Comparison of ENCODE assay signal across 8 cellular contexts in the genomic region with DNA sequence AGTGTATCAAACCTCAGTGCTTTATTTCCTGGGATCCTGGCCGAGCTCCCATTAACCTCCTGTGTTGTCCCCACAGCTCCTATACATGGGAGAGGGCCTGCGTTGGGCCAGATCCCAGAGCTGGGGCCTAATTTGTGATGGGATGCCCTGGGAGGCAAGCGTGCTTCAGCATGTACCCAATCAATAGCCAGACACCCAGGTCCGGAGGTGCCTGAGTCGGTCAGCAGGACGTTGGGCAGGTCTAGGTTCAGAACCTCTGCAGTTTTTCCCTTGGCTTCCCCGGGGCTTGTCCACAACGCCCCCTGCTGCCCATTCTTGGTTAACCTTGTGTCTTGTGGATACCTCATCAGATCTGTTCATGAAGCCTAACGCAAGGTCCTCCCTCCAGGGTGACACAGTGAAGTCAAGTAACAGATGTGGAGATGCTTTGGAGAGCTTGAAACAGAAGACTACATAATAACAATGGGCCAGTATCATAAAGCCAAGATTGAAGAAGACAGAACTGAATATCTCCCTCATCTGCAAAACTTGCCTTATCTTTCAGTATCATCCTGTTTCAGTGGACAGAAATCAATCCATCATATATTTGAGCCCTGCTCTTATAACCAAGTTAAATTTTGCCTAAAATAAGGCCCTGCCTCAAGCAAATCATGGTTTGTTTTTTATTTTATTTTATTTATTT. TPM values are rescaled to one million over a fixed set of nuclear protein-coding genes. Genes with fewer than 3 reads are reported as not detected.
DNase-seq lines count a peak whose midpoint lies in the region; ATAC-seq, FAIRE-seq and TF ChIP-seq lines count a peak whose summit lies in the region.
"Not testable (repeated sequence)": the region's sequence is repeated elsewhere in the genome, so short reads cannot be mapped to it uniquely, and the experiment has no call there.

No MANE protein-coding gene starts in this region.

- H3K79me2 ChIP-seq in endothelial cell of umbilical vein (ENCODE audit: control insufficient read depth, insufficient read depth, low read length); mesendoderm (ENCODE audit: control insufficient read depth, insufficient read depth, low read length): not testable (repeated sequence)

- not testable (repeated sequence) for H3K4me1 Mint-ChIP-seq in Calu3 (ENCODE audit: low read depth, unreplicated experiment)

- not testable (repeated sequence) for H3K9ac ChIP-seq in endothelial cell of umbilical vein (replicated peaks; ENCODE audit: extremely low read depth, insufficient read depth, low read length); mesendoderm (ENCODE audit: low read length)

- dilution Hi-C loops in endothelial cell of umbilical vein (cut with MboI; ENCODE audit: extremely low pct_ligation_motif_present, low sequenced_read_pairs) = not testable (repeated sequence)

- H4K5ac ChIP-seq in mesendoderm (ENCODE audit: low read length) = not testable (repeated sequence)

- WGBS in mesendoderm (ENCODE audit: extremely low coverage, insufficient coverage, low lambda C conversion rate) = no CpG with 5 or more reads among the region's 9 CpGs

- H3K27ac ChIP-seq in Panc1 (ENCODE audit: low read length) = peak overlapping the region; percentile 35
- H3K27ac ChIP-seq in endothelial cell of umbilical vein (ENCODE audit: insufficient read depth, low read depth, low read length); mesendoderm (ENCODE audit: low read depth, low read length): not testable (repeated sequence)

- POLR2A ChIA-PET in Panc1 (lab: Charles Lee); endothelial cell of umbilical vein (lab: Charles Lee): not testable (repeated sequence)

- not testable (repeated sequence) for H2BK5ac ChIP-seq in mesendoderm (ENCODE audit: low read length)

- H3K23ac ChIP-seq in mesendoderm (ENCODE audit: low read length) = not testable (repeated sequence)

- not testable (repeated sequence) for H3K18ac ChIP-seq in mesendoderm (ENCODE audit: low read length)

- not testable (repeated sequence) for H3K36me3 ChIP-seq in Panc1 (ENCODE audit: control insufficient read depth, insufficient read depth, low read length); endothelial cell of umbilical vein (ENCODE audit: control insufficient read depth in 2 of 2, extremely low read depth in 1 of 2, insufficient read depth in 2 of 2, low read length in 2 of 2); mesendoderm (ENCODE audit: control insufficient read depth, insufficient read depth, low read length)

- not testable (repeated sequence) for H3K4me3 Mint-ChIP-seq in Calu3 (ENCODE audit: low read depth, unreplicated experiment)

- H3K27ac Mint-ChIP-seq in Calu3 (ENCODE audit: unreplicated experiment) = not testable (repeated sequence)

- H2BK120ac ChIP-seq in mesendoderm (ENCODE audit: low read depth, low read length) = not testable (repeated sequence)

- H2BK15ac ChIP-seq in mesendoderm (replicated peaks; ENCODE audit: low read depth) = not testable (repeated sequence)

- peak; percentile 92 for FAIRE-seq in endothelial cell of umbilical vein (lab: Jason Lieb, UNC)

- not testable (repeated sequence) for H4K20me1 ChIP-seq in endothelial cell of umbilical vein (replicated peaks; ENCODE audit: control insufficient read depth, extremely low read depth, insufficient read depth, low read length)

- not testable (repeated sequence) for TF ChIP-seq POLR2A in endothelial cell of umbilical vein (IDR thresholded peaks at IDR 0.05; ENCODE audit: low read depth, low read length)

- TF ChIP-seq CTCF in Calu3 (IDR thresholded peaks at IDR 0.05; ENCODE audit: unreplicated experiment) (peak; percentile 88), Panc1 (IDR thresholded peaks at IDR 0.05) (peak; percentile 87), endothelial cell of umbilical vein (IDR thresholded peaks at IDR 0.05; ENCODE audit: extremely low read depth in 1 of 2, insufficient read depth in 1 of 2, low read depth in 1 of 2, low read length in 2 of 2) (peak; percentile 70 to 82)

- not testable (repeated sequence) for H2AK5ac ChIP-seq in mesendoderm (ENCODE audit: low read length)

- H3K4ac ChIP-seq in mesendoderm (ENCODE audit: low read depth, low read length) = not testable (repeated sequence)

- not testable (repeated sequence) for H3K9me1 ChIP-seq in endothelial cell of umbilical vein (replicated peaks; ENCODE audit: control insufficient read depth, extremely low read depth, insufficient read depth, low read length)

- H3K9me3 Mint-ChIP-seq in Calu3 (ENCODE audit: low read depth, unreplicated experiment) = not testable (repeated sequence)

- not testable (repeated sequence) for H3K4me3 ChIP-seq in Panc1 (ENCODE audit: low read depth in 2 of 2, low read length in 2 of 2); endothelial cell of umbilical vein (replicated peaks in 1 of 3; ENCODE audit: insufficient read depth in 1 of 3, low read depth in 1 of 3, low read length in 3 of 3); mesendoderm (ENCODE audit: low read length)

- H3K79me1 ChIP-seq in mesendoderm (ENCODE audit: low read length) = not testable (repeated sequence)

- H3K27me3 ChIP-seq in Panc1 (ENCODE audit: control insufficient read depth, insufficient read depth, low read length); endothelial cell of umbilical vein (ENCODE audit: control insufficient read depth in 2 of 2, insufficient read depth in 2 of 2, low read length in 2 of 2); mesendoderm (ENCODE audit: insufficient read depth, low read length, poor library complexity): not testable (repeated sequence)

- in situ Hi-C loops in Panc1 (cut with HindIII; ENCODE audit: low pct_unique_long_range_greater_than_20kb, low sequenced_read_pairs) = not testable (repeated sequence)

- intact Hi-C loops in Calu3 (cut with micrococcal nuclease; ENCODE audit: unreplicated experiment) = loop anchor here (1.0 to 5.0 kb wide), 2 partner anchors 72 to 155 kb away; a partner anchor contains a TSS
- intact Hi-C loops in Panc1 (cut with micrococcal nuclease; ENCODE audit: unreplicated experiment) = loop anchor here (10.0 kb wide), 1 partner anchor 70 kb away; a partner anchor contains a TSS
- intact Hi-C loops in endothelial cell of umbilical vein (cut with micrococcal nuclease) = loop anchor here (1.0 to 2.0 kb wide), 5 partner anchors 32 to 339 kb away; a partner anchor contains a TSS

- H3K4me2 ChIP-seq in endothelial cell of umbilical vein (ENCODE audit: insufficient read depth, low read length) = peak overlapping the region; percentile 2
- not testable (repeated sequence) for H3K4me2 ChIP-seq in mesendoderm (ENCODE audit: low read length)

- not testable (repeated sequence) for BruUV-seq in Calu3 (replicated peaks; lab: Mats Ljungman, UMichigan); Panc1 (replicated peaks; lab: Mats Ljungman, UMichigan); endothelial cell of umbilical vein (replicated peaks; lab: Mats Ljungman, UMichigan)

- DNase-seq in Calu3 (peak; percentile 91), LHCN-M2 (ENCODE audit: low read depth) (peak; percentile 81), Panc1 (ENCODE audit: low read depth, low spot score) (peak; percentile 78), endothelial cell of umbilical vein (ENCODE audit: low read depth, low spot score) (peak; percentile 88), mesendoderm (peak; percentile 91)
- peak; percentile 95 for DNase-seq in activated CD8-positive, alpha-beta memory T cell treated with anti-CD3 and anti-CD28 coated beads, Interleukin-2, amount 50 U/mL, for 48 hours
- DNase-seq in stimulated activated CD8-positive, alpha-beta memory T cell treated with anti-CD3 and anti-CD28 coated beads, Interleukin-2, amount 100 ng/mL, for 1 hour (ENCODE audit: low read depth in 2 of 2) = peak; percentile 71 to 79

- peaks cover 13% of the 10 kb centered on the region for H3K27me3 Mint-ChIP-seq in Calu3 (ENCODE audit: unreplicated experiment)

- not testable (repeated sequence) for H3K36me3 Mint-ChIP-seq in Calu3 (ENCODE audit: insufficient read depth, unreplicated experiment)

- CTCF ChIA-PET in Calu3 (lab: Charles Lee) (interaction anchor here (0.8 kb wide), 1 partner anchor 155 kb away, joined by 3 read pairs; no protein-coding TSS in a partner anchor), endothelial cell of umbilical vein (lab: Charles Lee) (interaction anchor here (0.8 to 3.6 kb wide), 8 partner anchors 21 to 390 kb away, joined by 3 to 26 read pairs (median 5); no protein-coding TSS in a partner anchor)
- CTCF ChIA-PET in Panc1 (lab: Charles Lee) = not testable (repeated sequence)

- H3K56ac ChIP-seq in mesendoderm (ENCODE audit: low read length) = not testable (repeated sequence)

- peak overlapping the region; percentile 25 for H2AFZ ChIP-seq in endothelial cell of umbilical vein (ENCODE audit: low read depth, low read length)

- not testable (repeated sequence) for H3K9me3 ChIP-seq in Panc1 (ENCODE audit: control insufficient read depth, insufficient read depth, low read depth, low read length); endothelial cell of umbilical vein (replicated peaks; ENCODE audit: control insufficient read depth, insufficient read depth, low read length)

- not testable (repeated sequence) for H4K8ac ChIP-seq in mesendoderm (ENCODE audit: low read depth, low read length)

- ATAC-seq in GM21390 (IDR thresholded peaks at IDR 0.05; ENCODE audit: unreplicated experiment) (peak; percentile 81), Panc1 (peak; percentile 91)

- peaks cover 24% of the 10 kb centered on the region; the same call in 1 of the 2 replicates for H3K4me1 ChIP-seq in Panc1 (ENCODE audit: control insufficient read depth, insufficient read depth, low read length)
- H3K4me1 ChIP-seq in endothelial cell of umbilical vein (ENCODE audit: control insufficient read depth, extremely low read depth, insufficient read depth, low read length); mesendoderm (ENCODE audit: control insufficient read depth, low read depth, low read length): not testable (repeated sequence)

RNA-seq across cellular contexts. Expression of a gene that starts 27.3 kb away (rescaled TPM):
- total RNA-seq in Calu3 (2022) (1,439 and 1,638 TPM in 2 replicates), LHCN-M2 (2014; rRNA removed) (29.0 and 33.6 TPM in 2 replicates), Panc1 (2021; ENCODE audit: unreplicated experiment) (183 TPM), endothelial cell of umbilical vein (70.8 and 79.6 TPM in 2 replicates)
- 95.8 TPM for polyA plus RNA-seq in LHCN-M2 (2012)
- polyA plus RNA-seq in Panc1 (2012; ENCODE audit: insufficient read length) = 275 TPM
- polyA plus RNA-seq in endothelial cell of umbilical vein = 29.4 and 42.2 TPM in 2 replicates
- 42.7 and 56.8 TPM in 2 replicates for polyA plus RNA-seq in endothelial cell of umbilical vein (2011; cell fraction: cytosol; rRNA removed)
- polyA plus RNA-seq in endothelial cell of umbilical vein (2011; cell fraction: nucleus; rRNA removed) = 41.6 and 43.7 TPM in 2 replicates
- 120 and 124 TPM in 2 replicates for polyA plus RNA-seq in endothelial cell of umbilical vein (2012)
- polyA minus RNA-seq in endothelial cell of umbilical vein = 86.6 and 92.5 TPM in 2 replicates
- polyA minus RNA-seq in endothelial cell of umbilical vein (2011; cell fraction: cytosol; rRNA and poly(A)+ RNA removed) = 13.1 TPM
- 17.3 and 25.4 TPM in 2 replicates for polyA minus RNA-seq in endothelial cell of umbilical vein (2011; cell fraction: nucleus; rRNA and poly(A)+ RNA removed)
- 8.1 TPM for polyA plus RNA-seq in mesendoderm (2013, experiment 1 of 2)
- 8.6 TPM for polyA plus RNA-seq in mesendoderm (2013, experiment 2 of 2)
